8 cellular contexts compared by ENCODE assay signal in genomic region chrX:19372170-19373033, GRCh38. TPM values are rescaled to one million over a fixed set of nuclear protein-coding genes. Genes with fewer than 3 reads are reported as not detected.
DNase-seq lines count a peak whose midpoint lies in the region; ATAC-seq and TF ChIP-seq lines count a peak whose summit lies in the region.

No MANE protein-coding gene starts in this region.

- no peaks in the 10 kb centered on the region for H3K36me3 ChIP-seq in PC-9 (ENCODE audit: low read depth)

- peak overlapping the region; percentile 74 for H2AFZ ChIP-seq in PC-9

- H3K27me3 Mint-ChIP-seq in activated T-helper 1 cell treated with anti-CD3 and anti-CD28 coated beads, Interleukin-12 subunit alpha, Interleukin-12 subunit beta, Interleukin-2, Interleukin-4 antibody, amounts not matched to agents 30 ng/mL and 10 ng/mL and 1 ng/mL, durations not matched to agents 14 hours and 24 hours and 36 hours (ENCODE audit: insufficient read depth): peaks cover 2% of the 10 kb centered on the region
- peaks cover 0 to 3% of the 10 kb centered on the region in 2 donors for H3K27me3 Mint-ChIP-seq in natural killer cell treated with Interleukin-12 subunit alpha and Interleukin-12 subunit beta and Interleukin-15 and Interleukin-18, amount 100 ng/mL, for 72 hours

- DNase-seq in AG09319 (ENCODE audit: extremely low read depth, low read depth) (peak; percentile 24), HL-60 (ENCODE audit: low read depth in 1 of 2, low spot score in 1 of 2) (peak in 1 of 2 experiments; percentile 75), PC-9 (peak; percentile 53 to 77), fibroblast of peridontal ligament (ENCODE audit: extremely low read depth) (peak; percentile 69)
- DNase-seq in activated T-helper 1 cell treated with anti-CD3 and anti-CD28 coated beads, Interleukin-12 subunit alpha, Interleukin-12 subunit beta, Interleukin-2, Interleukin-4 antibody, amounts not matched to agents 30 ng/mL and 10 ng/mL and 1 ng/mL, durations not matched to agents 14 hours and 24 hours and 36 hours (ENCODE audit: low spot score): peak; percentile 34
- DNase-seq in natural killer cell treated with Interleukin-12 subunit alpha and Interleukin-12 subunit beta and Interleukin-15 and Interleukin-18, amount 100 ng/mL, for 72 hours (ENCODE audit: low spot score): peak; percentile 68
- peak; percentile 33 for DNase-seq in stimulated activated naive CD4-positive, alpha-beta T cell treated with Interleukin-2 at 50 U/mL for 16 hours (lab: John Stamatoyannopoulos, UW)

- no peaks in the 10 kb centered on the region for H3K9me2 ChIP-seq in PC-9 (ENCODE audit: insufficient read depth)

- peak; percentile 73 for TF ChIP-seq CTCF in AG09319 (IDR thresholded peaks at IDR 0.05; ENCODE audit: low read depth, low read length)
- peak; percentile 43 for TF ChIP-seq CTCF in HL-60 (IDR thresholded peaks at IDR 0.05; ENCODE audit: insufficient read depth, low read length)
- peak; percentile 82 for TF ChIP-seq CTCF in PC-9 (conservative IDR thresholded peaks at IDR 0.05)

- H3K4me2 ChIP-seq in PC-9: peak overlapping the region; percentile 86

- intact Hi-C loops in PC-9 (cut with micrococcal nuclease; ENCODE audit: unreplicated experiment): loop anchor here (2.0 to 10.0 kb wide), 5 partner anchors 162 to 1154 kb away; partner anchors contain the start of gene BCLAF3
- intact Hi-C loops in activated T-helper 1 cell treated with anti-CD3 and anti-CD28 coated beads, Interleukin-12 subunit alpha, Interleukin-12 subunit beta, Interleukin-2, Interleukin-4 antibody, amounts not matched to agents 30 ng/mL and 10 ng/mL and 1 ng/mL, durations not matched to agents 14 hours and 24 hours and 36 hours (cut with micrococcal nuclease): loop anchor here (1.0 to 5.0 kb wide), 7 partner anchors 145 to 695 kb away; partner anchors contain the start of genes BCLAF3, MAP3K15, PHKA2 and SH3KBP1

- H3K27ac ChIP-seq in HL-60 (replicated peaks) (peak overlapping the region; percentile 29), PC-9 (no peak overlapping the region)

- no peaks in the 10 kb centered on the region for H3K27me3 ChIP-seq in HL-60 (ENCODE audit: insufficient read depth, poor library complexity, severe bottlenecking)
- H3K27me3 ChIP-seq in PC-9 (ENCODE audit: insufficient read depth, low read depth): no peaks in the 10 kb centered on the region

- H3K9me3 ChIP-seq in PC-9 (ENCODE audit: insufficient read depth, low read depth): no peaks in the 10 kb centered on the region

- BruUV-seq in PC-9 (replicated peaks; lab: Mats Ljungman, UMichigan): no TSS peak

- H3K4me3 ChIP-seq in HL-60 (replicated peaks; ENCODE audit: insufficient read depth, low read length) (peak overlapping the region; percentile 16), PC-9 (peak overlapping the region; percentile 51; the same call in 1 of the 2 replicates)

- H3K4me1 ChIP-seq in PC-9 (replicated peaks; ENCODE audit: insufficient read depth): no peaks in the 10 kb centered on the region

- H3K79me2 ChIP-seq in PC-9 (ENCODE audit: low read depth): no peaks in the 10 kb centered on the region

- H3K4me1 Mint-ChIP-seq in activated T-helper 1 cell treated with anti-CD3 and anti-CD28 coated beads, Interleukin-12 subunit alpha, Interleukin-12 subunit beta, Interleukin-2, Interleukin-4 antibody, amounts not matched to agents 30 ng/mL and 10 ng/mL and 1 ng/mL, durations not matched to agents 14 hours and 24 hours and 36 hours (ENCODE audit: low read depth): peaks cover 9% of the 10 kb centered on the region
- H3K4me1 Mint-ChIP-seq in natural killer cell treated with Interleukin-12 subunit alpha and Interleukin-12 subunit beta and Interleukin-15 and Interleukin-18, amount 100 ng/mL, for 72 hours (ENCODE audit: low read depth in 2 of 2): peaks cover 6% of the 10 kb centered on the region in 2 donors

- no peaks in the 10 kb centered on the region for H3K9me3 Mint-ChIP-seq in activated T-helper 1 cell treated with anti-CD3 and anti-CD28 coated beads, Interleukin-12 subunit alpha, Interleukin-12 subunit beta, Interleukin-2, Interleukin-4 antibody, amounts not matched to agents 30 ng/mL and 10 ng/mL and 1 ng/mL, durations not matched to agents 14 hours and 24 hours and 36 hours
- no peaks in the 10 kb centered on the region for H3K9me3 Mint-ChIP-seq in natural killer cell treated with Interleukin-12 subunit alpha and Interleukin-12 subunit beta and Interleukin-15 and Interleukin-18, amount 100 ng/mL, for 72 hours

- peak overlapping the region; percentile 85 for H3K27ac Mint-ChIP-seq in activated T-helper 1 cell treated with anti-CD3 and anti-CD28 coated beads, Interleukin-12 subunit alpha, Interleukin-12 subunit beta, Interleukin-2, Interleukin-4 antibody, amounts not matched to agents 30 ng/mL and 10 ng/mL and 1 ng/mL, durations not matched to agents 14 hours and 24 hours and 36 hours
- H3K27ac Mint-ChIP-seq in natural killer cell treated with Interleukin-12 subunit alpha and Interleukin-12 subunit beta and Interleukin-15 and Interleukin-18, amount 100 ng/mL, for 72 hours: peak overlapping the region in 1 of 2 donors; percentile 63

- no peaks in the 10 kb centered on the region for H3F3A ChIP-seq in PC-9 (ENCODE audit: insufficient read depth, low read depth)

- POLR2A ChIA-PET in PC-9 (lab: Charles Lee; ENCODE audit: unreplicated experiment): no interaction called here

- CTCF ChIA-PET in PC-9 (lab: Charles Lee): interaction anchor here (0.5 to 0.6 kb wide), 2 partner anchors 894 to 923 kb away, joined by 3 to 4 read pairs; no protein-coding TSS in a partner anchor

- no peaks in the 10 kb centered on the region for H4K20me1 ChIP-seq in PC-9 (ENCODE audit: insufficient read depth)

- peak overlapping the region; percentile 87 for H3K4me3 Mint-ChIP-seq in activated T-helper 1 cell treated with anti-CD3 and anti-CD28 coated beads, Interleukin-12 subunit alpha, Interleukin-12 subunit beta, Interleukin-2, Interleukin-4 antibody, amounts not matched to agents 30 ng/mL and 10 ng/mL and 1 ng/mL, durations not matched to agents 14 hours and 24 hours and 36 hours
- peak overlapping the region; percentile 86 for H3K4me3 Mint-ChIP-seq in natural killer cell treated with Interleukin-12 subunit alpha and Interleukin-12 subunit beta and Interleukin-15 and Interleukin-18, amount 100 ng/mL, for 72 hours

- H3K36me3 Mint-ChIP-seq in activated T-helper 1 cell treated with anti-CD3 and anti-CD28 coated beads, Interleukin-12 subunit alpha, Interleukin-12 subunit beta, Interleukin-2, Interleukin-4 antibody, amounts not matched to agents 30 ng/mL and 10 ng/mL and 1 ng/mL, durations not matched to agents 14 hours and 24 hours and 36 hours (ENCODE audit: low read depth): no peaks in the 10 kb centered on the region
- no peaks in the 10 kb centered on the region for H3K36me3 Mint-ChIP-seq in natural killer cell treated with Interleukin-12 subunit alpha and Interleukin-12 subunit beta and Interleukin-15 and Interleukin-18, amount 100 ng/mL, for 72 hours

- ATAC-seq in GM18867 (IDR thresholded peaks at IDR 0.05; ENCODE audit: unreplicated experiment): peak; percentile 68
- ATAC-seq in natural killer cell treated with Interleukin-12 subunit alpha and Interleukin-12 subunit beta and Interleukin-15 and Interleukin-18, amount 100 ng/mL, for 72 hours: peak; percentile 71 to 74

RNA-seq across cellular contexts. Expression of gene PDHA1, which starts 28.7 kb away (rescaled TPM):
- total RNA-seq in PC-9 (2021): 193 and 199 TPM in 2 replicates
- 213 and 218 TPM in 2 replicates for total RNA-seq in activated T-helper 1 cell treated with anti-CD3 and anti-CD28 coated beads, Interleukin-12 subunit alpha, Interleukin-12 subunit beta, Interleukin-2, Interleukin-4 antibody, amounts not matched to agents 30 ng/mL and 10 ng/mL and 1 ng/mL, durations not matched to agents 14 hours and 24 hours and 36 hours
- total RNA-seq in natural killer cell treated with Interleukin-12 subunit alpha and Interleukin-12 subunit beta and Interleukin-15 and Interleukin-18, amount 100 ng/mL, for 72 hours: 100 to 1,000 TPM; 141 to 201 TPM
